In genomic region chrX:2500681-2501151, GRCh38 we compare ENCODE assay signal across 8 cellular contexts. TPM values are rescaled to one million over a fixed set of nuclear protein-coding genes. Genes with fewer than 3 reads are reported as not detected.
DNase-seq lines count a peak whose midpoint lies in the region; ATAC-seq and TF ChIP-seq lines count a peak whose summit lies in the region.

DHRSX (minus strand) TSS chrX:2500976; CDS start chrX:2500925, 51 bp downstream.
ZBED1 (minus strand) TSS chrX:2500976; CDS start chrX:2490719, 10,257 bp downstream.

- TF ChIP-seq CTCF in LNCaP clone FGC (IDR thresholded peaks at IDR 0.05; ENCODE audit: control insufficient read depth, extremely low read depth, insufficient read depth) = no peak
- no peak for TF ChIP-seq CTCF in psoas muscle (IDR thresholded peaks at IDR 0.05)

- ATAC-seq in GM21529 (IDR thresholded peaks at IDR 0.05; ENCODE audit: unreplicated experiment) = peak; percentile 65
- peak; percentile 52 for ATAC-seq in Right ventricle myocardium superior (ENCODE audit: poor library complexity)
- peak; percentile 29 to 50 (median 44) for ATAC-seq in psoas muscle

- peak within 1 kb of the TSS; percentile 93 to 99 (median 97) for H3K27ac ChIP-seq in BLaER1 treated with 17β-estradiol and CSF1 and Interleukin-3, amounts not matched to agents 10 nM and 100 nM
- peak within 1 kb of the TSS; percentile 90 for H3K27ac ChIP-seq in psoas muscle

- H3K9ac ChIP-seq in BLaER1 treated with 17β-estradiol and CSF1 and Interleukin-3, amounts not matched to agents 10 nM and 100 nM = peak within 1 kb of the TSS; percentile 96 to 99 (median 98)

- H3K4me2 ChIP-seq in BLaER1 treated with 17β-estradiol and CSF1 and Interleukin-3, amounts not matched to agents 10 nM and 100 nM = peak within 1 kb of the TSS; percentile 89 to 99 (median 96)

- no peaks in the 10 kb centered on the region for H3K9me3 ChIP-seq in BLaER1 treated with 17β-estradiol and CSF1 and Interleukin-3, amounts not matched to agents 10 nM and 100 nM (replicated peaks in 1 of 11)
- H3K9me3 ChIP-seq in psoas muscle = no peaks in the 10 kb centered on the region

- peaks cover 7 to 24% (median 14%) of the 10 kb centered on the region in 11 experiments for H3K36me3 ChIP-seq in BLaER1 treated with 17β-estradiol and CSF1 and Interleukin-3, amounts not matched to agents 10 nM and 100 nM
- peaks cover 0 to 7% of the 10 kb centered on the region in 2 donors for H3K36me3 ChIP-seq in psoas muscle (ENCODE audit: insufficient read depth in 1 of 2, low read depth in 1 of 2)

- peaks cover 17 to 41% (median 33%) of the 10 kb centered on the region in 11 experiments; a peak in 21 of 22 replicates for H4K20me1 ChIP-seq in BLaER1 treated with 17β-estradiol and CSF1 and Interleukin-3, amounts not matched to agents 10 nM and 100 nM

- peaks cover 30 to 49% (median 38%) of the 10 kb centered on the region in 10 experiments for H3K4me1 ChIP-seq in BLaER1 treated with 17β-estradiol and CSF1 and Interleukin-3, amounts not matched to agents 10 nM and 100 nM
- peaks cover 14% of the 10 kb centered on the region for H3K4me1 ChIP-seq in psoas muscle

- intact Hi-C loops in Right ventricle myocardium superior (cut with DNase I) = no loop called here
- intact Hi-C loops in psoas muscle (cut with DNase I) = loop anchor here in 1 of 2 donors (5.0 kb wide), 1 partner anchor 178 kb away; no protein-coding TSS in a partner anchor

- DNase-seq in LNCaP clone FGC (ENCODE audit: low read depth) (no peak), Right ventricle myocardium superior (peak; percentile 70), psoas muscle (peak; percentile 47 to 66), UCSD-AML1 (lab: John Stamatoyannopoulos, UW; ENCODE audit: unreplicated experiment) (no peak), NCI-H1417 treated with DMSO at 0.1 percent for 48 hours (lab: John Stamatoyannopoulos, UW) (no peak)
- peak; percentile 31 for DNase-seq in activated T-helper 9 cell treated with anti-CD3 and anti-CD28 coated beads, Interleukin-2, amount 50 U/mL, for 16 hours (ENCODE audit: low read depth)

- H3K4me3 ChIP-seq in BLaER1 treated with 17β-estradiol and CSF1 and Interleukin-3, amounts not matched to agents 10 nM and 100 nM = peak within 1 kb of the TSS; percentile 89 to 99 (median 94)
- peak within 1 kb of the TSS; percentile 79 for H3K4me3 ChIP-seq in LNCaP clone FGC (ENCODE audit: low read depth, low read length)
- peak within 1 kb of the TSS; percentile 85 for H3K4me3 ChIP-seq in psoas muscle

- H3K27me3 ChIP-seq in BLaER1 treated with 17β-estradiol and CSF1 and Interleukin-3, amounts not matched to agents 10 nM and 100 nM = no peaks in the 10 kb centered on the region
- H3K27me3 ChIP-seq in psoas muscle (ENCODE audit: insufficient read depth in 3 of 3, low read length in 2 of 3) = no peaks in the 10 kb centered on the region

- WGBS in psoas muscle, 3 donors = 0 to 1% (median 0%) methylated on average over 26 to 70 of the region's 70 CpGs

RNA-seq across cellular contexts. Expression of gene DHRSX, which starts in this region (rescaled TPM):
- total RNA-seq in Right ventricle myocardium superior (29.9 TPM), psoas muscle (10 to 100 TPM in 3 of 4 donors, 1 to 10 TPM in 1; 9.6 to 19.3 (median 12.7) TPM)
- 1 to 10 TPM; 5.6 to 7.8 (median 7.2) TPM for polyA plus RNA-seq in psoas muscle

RNA-seq across cellular contexts. Expression of gene ZBED1, which starts in this region (rescaled TPM):
- total RNA-seq in Right ventricle myocardium superior (75.7 TPM), psoas muscle (10 to 100 TPM; 28.7 to 63.1 (median 36.3) TPM)
- polyA plus RNA-seq in psoas muscle = 10 to 100 TPM; 18.6 to 67.9 (median 37.6) TPM

Comparison
In these comparisons a context has a peak if more than half of its experiments do, and no peak if none do; other contexts are left out.
1. DNase-seq: peak in activated T-helper 9 cell treated with anti-CD3 and anti-CD28 coated beads, Interleukin-2, amount 50 U/mL, for 16 hours (single experiment), Right ventricle myocardium superior (single experiment) and psoas muscle (2 of 2); none in LNCaP clone FGC (single experiment), UCSD-AML1 (single experiment) and NCI-H1417 treated with DMSO at 0.1 percent for 48 hours (single experiment).
2. Peak in every context shown above with its lines, with median percentiles within 50 percentile points of each other: H3K4me3 ChIP-seq and ATAC-seq.